Comparison of ENCODE assay signal across 11 cellular contexts in genomic region chr2:239294571-239295054, GRCh38.
DNase-seq lines count a peak whose midpoint lies in the region; ATAC-seq and TF ChIP-seq lines count a peak whose summit lies in the region.
"Had no signal": no experiment of that assay in that cellular context is flagged by ENCODE, and none has a peak within 500 bp of the region (broad histone marks: within the 10 kb centered on the region; RNA-seq: fewer than 3 reads in every experiment).

No MANE protein-coding gene starts in this region.

- H3K9me3 Mint-ChIP-seq in H9: no peaks in the 10 kb centered on the region; a peak in 1 of 5 replicates
- H3K9me3 Mint-ChIP-seq in activated CD4-positive, alpha-beta memory T cell treated with anti-CD3 and anti-CD28 coated beads, Interleukin-2, amount 10 ng/mL, durations not matched to agents 7 days and 5 days: no peaks in the 10 kb centered on the region

- peaks cover 5% of the 10 kb centered on the region; the same call in 1 of the 2 replicates for H3K79me2 ChIP-seq in H9 (ENCODE audit: insufficient read depth, low read length)

- H3K27me3 Mint-ChIP-seq in H9 (ENCODE audit: low read depth): no peaks in the 10 kb centered on the region
- H3K27me3 Mint-ChIP-seq in activated CD4-positive, alpha-beta memory T cell treated with anti-CD3 and anti-CD28 coated beads, Interleukin-2, amount 10 ng/mL, durations not matched to agents 7 days and 5 days: peaks cover 12% of the 10 kb centered on the region

- ATAC-seq in heart right ventricle (peak in 2 of 8 donors; percentile 22 to 57), gastrocnemius medialis (no peak), HG03571 (IDR thresholded peaks at IDR 0.05; ENCODE audit: unreplicated experiment) (no peak)

- H3K36me3 Mint-ChIP-seq in H9 (ENCODE audit: insufficient read depth in 1 of 3, low read depth in 3 of 3): 0 out of 7 replicates have a peak, but pooled peaks cover 0 to 2% (median 0%) of the 10 kb centered on the region in 3 experiments
- H3K36me3 Mint-ChIP-seq in activated CD4-positive, alpha-beta memory T cell treated with anti-CD3 and anti-CD28 coated beads, Interleukin-2, amount 10 ng/mL, durations not matched to agents 7 days and 5 days (ENCODE audit: low read depth): peaks cover 18% of the 10 kb centered on the region

- no peak overlapping the region for H3K4me2 ChIP-seq in H9 (ENCODE audit: insufficient read depth, insufficient read length, low read length)
- H3K4me2 ChIP-seq: SK-N-SH had no signal

- CTCF ChIA-PET in activated CD4-positive, alpha-beta memory T cell treated with anti-CD3 and anti-CD28 coated beads, Interleukin-2, amount 10 ng/mL, durations not matched to agents 7 days and 5 days (lab: Charles Lee): interaction anchor here (0.7 to 2.1 kb wide), 10 partner anchors 8 to 102 kb away, joined by 3 to 10 read pairs (median 3); no protein-coding TSS in a partner anchor

- in situ Hi-C loops in gastrocnemius medialis (cut with MboI; ENCODE audit: low sequenced_read_pairs in 4 of 4): no loop called here

- peak overlapping the region; percentile 39; the same call in 1 of the 2 replicates for H3K14ac ChIP-seq in H9 (ENCODE audit: insufficient read depth, low read length)

- no peak overlapping the region; a peak in 1 of 5 replicates for H3K4me3 Mint-ChIP-seq in H9
- H3K4me3 Mint-ChIP-seq in activated CD4-positive, alpha-beta memory T cell treated with anti-CD3 and anti-CD28 coated beads, Interleukin-2, amount 10 ng/mL, durations not matched to agents 7 days and 5 days: no peak overlapping the region

- H3K18ac ChIP-seq in H9 (ENCODE audit: insufficient read length, low read depth, low read length): no peak overlapping the region

- H3K4me1 Mint-ChIP-seq in H9: peaks cover 72 to 74% of the 10 kb centered on the region in 2 experiments
- peaks cover 72% of the 10 kb centered on the region for H3K4me1 Mint-ChIP-seq in activated CD4-positive, alpha-beta memory T cell treated with anti-CD3 and anti-CD28 coated beads, Interleukin-2, amount 10 ng/mL, durations not matched to agents 7 days and 5 days

- H3T11ph ChIP-seq in H9 (ENCODE audit: low read length): no peak overlapping the region

- H3K27me3 ChIP-seq in H9 (ENCODE audit: insufficient read depth, low read length) (no peaks in the 10 kb centered on the region), heart right ventricle (no peaks in the 10 kb centered on the region), gastrocnemius medialis (no peaks in the 10 kb centered on the region), thyroid gland (no peaks in the 10 kb centered on the region)
- H3K27me3 ChIP-seq: cardiac muscle cell had no signal

- no peak overlapping the region for H2BK15ac ChIP-seq in H9 (ENCODE audit: low read depth, low read length)

- peaks cover 2% of the 10 kb centered on the region for H4K20me1 ChIP-seq in H9 (ENCODE audit: control insufficient read depth, insufficient read depth, insufficient read length)

- no peak overlapping the region for H3K4me3 ChIP-seq in heart right ventricle
- H3K4me3 ChIP-seq in gastrocnemius medialis: no peak overlapping the region
- no peak overlapping the region for H3K4me3 ChIP-seq in thyroid gland (replicated peaks in 1 of 3)
- H3K4me3 ChIP-seq: cardiac muscle cell had no signal

- H4K8ac ChIP-seq in H9 (replicated peaks; ENCODE audit: insufficient read length, low read depth, low read length): no peak overlapping the region

- H2AK5ac ChIP-seq in H9 (ENCODE audit: insufficient read length, low read length): no peak overlapping the region

- no peak overlapping the region for H3K23ac ChIP-seq in H9 (ENCODE audit: insufficient read length, low read depth, low read length)

- no peak overlapping the region for H3K4ac ChIP-seq in H9 (ENCODE audit: low read depth, low read length)

- no peak overlapping the region for H4K5ac ChIP-seq in H9 (ENCODE audit: insufficient read length, low read depth, low read length)

- intact Hi-C loops in heart right ventricle (cut with DNase I): loop anchor here in 1 of 10 donors (5.0 kb wide), 1 partner anchor 72 kb away; no protein-coding TSS in a partner anchor
- intact Hi-C loops in gastrocnemius medialis (cut with DNase I; ENCODE audit: low total_unique reads): loop anchor here (5.0 kb wide), 1 partner anchor 47 kb away; no protein-coding TSS in a partner anchor
- intact Hi-C loops in thyroid gland (cut with DNase I): no loop called here

- no peaks in the 10 kb centered on the region for H3K79me1 ChIP-seq in H9 (ENCODE audit: insufficient read depth, low read depth, low read length, poor library complexity, severe bottlenecking)

- H3K9me3 ChIP-seq in H9 (ENCODE audit: control insufficient read depth, low read depth, low read length) (no peaks in the 10 kb centered on the region), heart right ventricle (no peaks in the 10 kb centered on the region), gastrocnemius medialis (no peaks in the 10 kb centered on the region), thyroid gland (no peaks in the 10 kb centered on the region)
- H3K9me3 ChIP-seq: SK-N-SH had no signal

- no peak overlapping the region for H3K56ac ChIP-seq in H9 (ENCODE audit: insufficient read length, low read depth, low read length)

- H2BK120ac ChIP-seq in H9 (ENCODE audit: low read depth, low read length, poor library complexity, severe bottlenecking): no peak overlapping the region

- H2BK5ac ChIP-seq in H9 (ENCODE audit: insufficient read length, low read length): no peak overlapping the region

- H3K27ac Mint-ChIP-seq in H9: peak overlapping the region in 1 of 3 experiments; percentile 96; a peak in 1 of 7 replicates
- H3K27ac Mint-ChIP-seq in activated CD4-positive, alpha-beta memory T cell treated with anti-CD3 and anti-CD28 coated beads, Interleukin-2, amount 10 ng/mL, durations not matched to agents 7 days and 5 days: peak overlapping the region; percentile 67

- WGBS in H9 (ENCODE audit: extremely low coverage, insufficient read length, low lambda C conversion rate): no CpG with 5 or more reads among the region's 14 CpGs
- 78 to 88% methylated on average over 14 of the region's 14 CpGs for WGBS in heart right ventricle, 2 donors
- 94 to 100% methylated on average over 4 to 12 of the region's 14 CpGs for WGBS in thyroid gland, 2 donors

- no peak overlapping the region for H3K27ac ChIP-seq in H9 (ENCODE audit: insufficient read length, low read depth, low read length)
- peak overlapping the region in 9 of 10 donors; percentile 1 to 67 (median 44) for H3K27ac ChIP-seq in heart right ventricle
- peak overlapping the region; percentile 94 to 99 (median 98) for H3K27ac ChIP-seq in gastrocnemius medialis
- H3K27ac ChIP-seq in thyroid gland: no peak overlapping the region
- H3K27ac ChIP-seq: cardiac muscle cell had no signal

- no peak overlapping the region for H2AFZ ChIP-seq in H9 (ENCODE audit: low read length)

- POLR2A ChIA-PET in activated CD4-positive, alpha-beta memory T cell treated with anti-CD3 and anti-CD28 coated beads, Interleukin-2, amount 10 ng/mL, durations not matched to agents 7 days and 5 days (lab: Charles Lee): interaction anchor here (1.2 to 3.7 kb wide), 11 partner anchors 9 to 106 kb away, joined by 3 to 19 read pairs (median 11); partner anchors contain the start of gene HDAC4

- TF ChIP-seq POLR2A in gastrocnemius medialis (IDR thresholded peaks at IDR 0.05): no peak
- no peak for TF ChIP-seq POLR2A in thyroid gland (IDR thresholded peaks at IDR 0.05)

- H3K36me3 ChIP-seq in heart right ventricle (no peaks in the 10 kb centered on the region), gastrocnemius medialis (no peaks in the 10 kb centered on the region), thyroid gland (no peaks in the 10 kb centered on the region)
- H3K36me3 ChIP-seq: cardiac muscle cell had no signal

- no peak overlapping the region for H2BK20ac ChIP-seq in H9 (ENCODE audit: low read depth, low read length, poor library complexity, severe bottlenecking)

- peaks cover 18% of the 10 kb centered on the region; the same call in 1 of the 2 replicates for H3K4me1 ChIP-seq in H9 (ENCODE audit: insufficient read depth, low read length)
- peaks cover 9 to 94% (median 74%) of the 10 kb centered on the region in 9 donors for H3K4me1 ChIP-seq in heart right ventricle
- H3K4me1 ChIP-seq in gastrocnemius medialis: peaks cover 92 to 96% of the 10 kb centered on the region in 2 donors
- H3K4me1 ChIP-seq in thyroid gland: peaks cover 8 to 31% of the 10 kb centered on the region in 2 donors

- no peaks in the 10 kb centered on the region for H3K23me2 ChIP-seq in H9 (ENCODE audit: insufficient read length, low read depth, low read length, poor library complexity, severe bottlenecking)

- DNase-seq in H9 (no peak), heart right ventricle (no peak), gastrocnemius medialis (peak in 1 of 2 donors; percentile 14), EL (no peak), thyroid gland (no peak), C1 segment of cervical spinal cord (lab: John Stamatoyannopoulos, UW) (no peak)
- no peak for DNase-seq in activated CD4-positive, alpha-beta memory T cell treated with anti-CD3 and anti-CD28 coated beads, Interleukin-2, amount 10 ng/mL, durations not matched to agents 7 days and 5 days
- DNase-seq: DMS153, SK-N-SH had no signal

- no peak overlapping the region for H4K91ac ChIP-seq in H9 (ENCODE audit: insufficient read length, low read depth, low read length)

- no peak overlapping the region for H3K9ac ChIP-seq in H9 (ENCODE audit: extremely low read depth, insufficient read length, low read length)
- H3K9ac ChIP-seq: SK-N-SH had no signal

- no peak overlapping the region for H2BK12ac ChIP-seq in H9 (ENCODE audit: insufficient read length, low read depth, low read length)

- no peak for TF ChIP-seq CTCF in H9 (conservative IDR thresholded peaks at IDR 0.05)
- TF ChIP-seq CTCF in heart right ventricle (IDR thresholded peaks at IDR 0.05): no peak
- TF ChIP-seq CTCF in gastrocnemius medialis (IDR thresholded peaks at IDR 0.05 in 4 of 5, conservative IDR thresholded peaks at IDR 0.05 in 1 of 5): no peak
- TF ChIP-seq CTCF in thyroid gland (IDR thresholded peaks at IDR 0.05): no peak

Comparison
In these comparisons a context has a peak if more than half of its experiments do, and no peak if none do; other contexts are left out.
1. H3K27ac ChIP-seq: peak in heart right ventricle (9 of 10) and gastrocnemius medialis (4 of 4); none in H9 (single experiment) and thyroid gland (0 of 3).